Comparison of ENCODE assay signal across 8 cellular contexts in the genomic region with DNA sequence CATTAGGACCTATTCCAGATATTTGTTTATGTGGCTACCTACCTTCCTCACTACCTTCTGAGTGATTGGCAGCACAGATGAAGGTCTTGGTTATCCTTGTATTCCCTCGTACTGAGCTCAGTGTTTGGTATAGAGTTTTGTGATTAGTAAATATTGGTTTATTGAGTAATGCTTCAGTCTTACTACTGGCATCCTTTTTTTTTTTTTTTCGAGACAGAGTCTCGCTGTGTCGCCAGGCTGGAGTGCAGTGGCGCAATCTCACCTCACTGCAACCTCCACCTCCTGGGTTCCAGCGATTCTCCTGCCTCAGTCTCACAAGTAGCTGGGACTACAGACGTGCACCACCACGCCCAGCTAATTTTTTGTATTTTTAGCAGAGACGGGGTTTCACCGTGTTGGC. TPM values are rescaled to one million over a fixed set of nuclear protein-coding genes. Genes with fewer than 3 reads are reported as not detected.
DNase-seq lines count a peak whose midpoint lies in the region; ATAC-seq, FAIRE-seq and TF ChIP-seq lines count a peak whose summit lies in the region.
"Not testable (repeated sequence)": the region's sequence is repeated elsewhere in the genome, so short reads cannot be mapped to it uniquely, and the experiment has no call there.
"Had no signal": no experiment of that assay in that cellular context is flagged by ENCODE, and none has a peak within 500 bp of the region (broad histone marks: within the 10 kb centered on the region; RNA-seq: fewer than 3 reads in every experiment).

No MANE protein-coding gene starts in this region.

- H4K20me1 ChIP-seq in PC-3 (ENCODE audit: low read length); HepG2 (ENCODE audit: insufficient read depth, low read length): not testable (repeated sequence)

- H3K4me2 ChIP-seq in A549, result peak overlapping the region; percentile 47
- H3K4me2 ChIP-seq in PC-3 (ENCODE audit: low read length); HepG2 (ENCODE audit: low read depth, low read length): not testable (repeated sequence)

- BruUV-seq in PC-3 (replicated peaks; lab: Mats Ljungman, UMichigan); HepG2 (replicated peaks; lab: Mats Ljungman, UMichigan): not testable (repeated sequence)

- POLR2A ChIA-PET in A549 (lab: Yijun Ruan, JAX); PC-3 (lab: Charles Lee; ENCODE audit: unreplicated experiment); HepG2 (lab: Yijun Ruan, JAX): not testable (repeated sequence)

- TF ChIP-seq CTCF in A549 (IDR thresholded peaks at IDR 0.05); PC-3 (conservative IDR thresholded peaks at IDR 0.05; ENCODE audit: low read depth, low read length); endothelial cell (IDR thresholded peaks at IDR 0.05; ENCODE audit: unreplicated experiment); HepG2 (CRISPR knock-in tag; IDR thresholded peaks at IDR 0.05); right lobe of liver (IDR thresholded peaks at IDR 0.05); upper lobe of right lung (IDR thresholded peaks at IDR 0.05): not testable (repeated sequence)

- TF ChIP-seq RAD21 in A549 (conservative IDR thresholded peaks at IDR 0.05 in 1 of 2, IDR thresholded peaks at IDR 0.05 in 1 of 2); HepG2 (CRISPR knock-in tag; IDR thresholded peaks at IDR 0.05): not testable (repeated sequence)

- 45% methylated on average over 10 of the region's 10 CpGs for WGBS in A549 (ENCODE audit: missing lambda C conversion rate)
- under 1% methylated on average over 10 of the region's 10 CpGs for WGBS in HepG2 (ENCODE audit: low lambda C conversion rate)
- WGBS in right lobe of liver (ENCODE audit: insufficient coverage, low coverage, low lambda C conversion rate, missing lambda C conversion rate), result 34% methylated on average over 10 of the region's 10 CpGs

- H2AFZ ChIP-seq in PC-3 (ENCODE audit: low read length); HepG2 (ENCODE audit: low read length): not testable (repeated sequence)

- not testable (repeated sequence) for H3K4me3 ChIP-seq in A549; PC-3 (ENCODE audit: low read length); HepG2 (replicated peaks in 1 of 3; ENCODE audit: insufficient read depth in 1 of 3, low read depth in 2 of 3, low read length in 3 of 3); right lobe of liver; upper lobe of right lung

- H3K36me3 Mint-ChIP-seq in endothelial cell (ENCODE audit: low read depth, unreplicated experiment), result not testable (repeated sequence)

- H3F3A ChIP-seq in PC-3 (ENCODE audit: low read length, unreplicated experiment), result not testable (repeated sequence)

- not testable (repeated sequence) for TF ChIP-seq POLR2A in A549 (IDR thresholded peaks at IDR 0.05; ENCODE audit: low read length); HepG2 (IDR thresholded peaks at IDR 0.05; ENCODE audit: insufficient read depth in 1 of 2, low read depth in 2 of 2, low read length in 2 of 2); right lobe of liver (IDR thresholded peaks at IDR 0.05)

- H3K27ac Mint-ChIP-seq in endothelial cell (ENCODE audit: unreplicated experiment), result peak overlapping the region; percentile 9

- not testable (repeated sequence) for ATAC-seq in A549, PC-3
- ATAC-seq in HepG2, result peak; percentile 67; the same call in 2 of the 3 replicates
- ATAC-seq in right lobe of liver, result peak; percentile 77 to 92 (median 86)
- peak; percentile 29 for ATAC-seq in upper lobe of right lung

- not testable (repeated sequence) for H3K79me2 ChIP-seq in PC-3 (ENCODE audit: low read length); HepG2 (ENCODE audit: insufficient read depth, low read length)

- H3K27ac ChIP-seq in A549, result peak overlapping the region in 1 of 2 experiments; percentile 60; a peak in 3 of 6 replicates
- not testable (repeated sequence) for H3K27ac ChIP-seq in PC-3 (ENCODE audit: low read length); HepG2 (ENCODE audit: extremely low read length, insufficient read depth, low read length); right lobe of liver; upper lobe of right lung

- not testable (repeated sequence) for H3K9me3 Mint-ChIP-seq in endothelial cell (ENCODE audit: unreplicated experiment)

- peaks cover 61% of the 10 kb centered on the region for H3K4me1 ChIP-seq in A549
- peaks cover 22% of the 10 kb centered on the region for H3K4me1 ChIP-seq in PC-3 (ENCODE audit: insufficient read depth, low read length)
- not testable (repeated sequence) for H3K4me1 ChIP-seq in HepG2 (ENCODE audit: insufficient read depth, low read length); right lobe of liver
- H3K4me1 ChIP-seq in upper lobe of right lung, result peaks cover 10% of the 10 kb centered on the region

- CTCF ChIA-PET in A549 (lab: Yijun Ruan, JAX), result interaction anchor here (2.8 kb wide), 1 partner anchor 9 kb away, joined by 10 read pairs; no protein-coding TSS in a partner anchor
- CTCF ChIA-PET in PC-3 (lab: Charles Lee); HepG2 (lab: Yijun Ruan, JAX; ENCODE audit: low intra/inter-chr PET ratio, low total read pairs): not testable (repeated sequence)

- peaks cover 40% of the 10 kb centered on the region for H3K4me1 Mint-ChIP-seq in endothelial cell (ENCODE audit: unreplicated experiment)

- H3K36me3 ChIP-seq in PC-3 (ENCODE audit: low read depth, low read length); HepG2 (replicated peaks in 1 of 2; ENCODE audit: control insufficient read depth in 1 of 2, insufficient read depth in 2 of 2, low read length in 2 of 2); right lobe of liver; upper lobe of right lung: not testable (repeated sequence)

- not testable (repeated sequence) for H3K9me2 ChIP-seq in PC-3 (replicated peaks; ENCODE audit: low read length)

- not testable (repeated sequence) for H3K4me3 Mint-ChIP-seq in endothelial cell (ENCODE audit: unreplicated experiment)

- not testable (repeated sequence) for H3K27me3 ChIP-seq in PC-3 (ENCODE audit: low read length); HepG2 (ENCODE audit: control insufficient read depth in 1 of 2, insufficient read depth in 2 of 2, low read length in 2 of 2); right lobe of liver; upper lobe of right lung

- in situ Hi-C loops in HepG2 (cut with HindIII; ENCODE audit: extremely low pct_ligation_motif_present, low pct_unique_long_range_greater_than_20kb), result not testable (repeated sequence)

- H3K9me3 ChIP-seq in A549; PC-3 (ENCODE audit: low read length); HepG2 (ENCODE audit: low read length); right lobe of liver; upper lobe of right lung: not testable (repeated sequence)

- DNase-seq in A549 (ENCODE audit: low read depth in 1 of 2, low spot score in 1 of 2) (peak in 1 of 2 experiments; percentile 9), HuH-7 (ENCODE audit: low spot score) (peak; percentile 30), PC-3 (peak; percentile 27), HepG2 (ENCODE audit: low spot score) (peak; percentile 2), right lobe of liver (peak; percentile 45 to 70 (median 46)), upper lobe of right lung (peak; percentile 65)
- DNase-seq in endothelial cell (ENCODE audit: low spot score), result not testable (repeated sequence)

- not testable (repeated sequence) for FAIRE-seq in A549 (lab: Jason Lieb, UNC); HepG2 (lab: Jason Lieb, UNC)

- not testable (repeated sequence) for TF ChIP-seq EP300 in A549 (IDR thresholded peaks at IDR 0.05); HepG2 (IDR thresholded peaks at IDR 0.05; ENCODE audit: low read depth in 2 of 2, low read length in 2 of 2); HepG2 (CRISPR knock-in tag; IDR thresholded peaks at IDR 0.05; ENCODE audit: borderline replicate concordance)

- not testable (repeated sequence) for H3K9ac ChIP-seq in PC-3 (ENCODE audit: low read length); HepG2 (ENCODE audit: insufficient read depth, low read depth, low read length)

- intact Hi-C loops in PC-3 (cut with micrococcal nuclease); HepG2 (cut with micrococcal nuclease; ENCODE audit: unreplicated experiment); right lobe of liver (cut with DNase I); upper lobe of right lung (cut with DNase I): not testable (repeated sequence)

- H3K27me3 Mint-ChIP-seq in endothelial cell (ENCODE audit: unreplicated experiment), result not testable (repeated sequence)

RNA-seq across cellular contexts. Expression of a gene that starts 45.7 kb away (rescaled TPM):
- polyA plus RNA-seq in A549 (2011; rRNA removed) (4.1 TPM in 2 replicates), A549 (2017; fragmentation: RNase III; extraction: RNeasy Plus Mini Kit Qiagen cat#74134 plus additional on column Dnase treatment) (0.66 to 1.4 TPM (median 0.92 TPM) in 3 replicates), HepG2 (2011; rRNA removed) (not detected in 2 replicates)
- 0.87 and 1.1 TPM in 2 replicates for polyA plus RNA-seq in A549 (2012; cell fraction: cytosol; rRNA removed)
- polyA plus RNA-seq in A549 (2012; cell fraction: nucleus; rRNA removed), result 1.2 and 2.1 TPM in 2 replicates
- polyA minus RNA-seq in A549 (2011; rRNA and poly(A)+ RNA removed), result 27.5 and 32.3 TPM in 2 replicates
- total RNA-seq in PC-3 (2014; rRNA removed) (5.4 and 13.5 TPM in 2 replicates), endothelial cell (ENCODE audit: unreplicated experiment) (30.9 TPM), HepG2 (2016; rRNA removed; fragmentation: Illumina TruSeq; extraction: Trizol) (not detected in 2 replicates), right lobe of liver (10 to 100 TPM in 2 of 6 experiments, 1 to 10 TPM in 4; 6.3 to 11.5 (median 8.3) TPM), upper lobe of right lung (85.9 TPM)
- total RNA-seq in HepG2 (2016; cell fraction: cytosol; rRNA removed; fragmentation: Illumina TruSeq; extraction: Trizol; ENCODE audit: low read depth), result not detected in 2 replicates
- 0.02 TPM in 1 of 2 replicates, not detected in the other for total RNA-seq in HepG2 (2016; cell fraction: insoluble cytoplasmic fraction; rRNA removed; fragmentation: Illumina TruSeq; extraction: Trizol)
- not detected in 2 replicates for total RNA-seq in HepG2 (2016; cell fraction: membrane; rRNA removed; fragmentation: Illumina TruSeq; extraction: Trizol)
- not detected in 2 replicates for total RNA-seq in HepG2 (2016; cell fraction: nucleus; rRNA removed; fragmentation: Illumina TruSeq; extraction: Trizol)
- 0.05 TPM in 1 of 2 replicates, not detected in the other for polyA plus RNA-seq in HepG2 (2011; cell fraction: cytosol; rRNA removed)
- polyA plus RNA-seq in HepG2 (2011; cell fraction: nucleus; rRNA removed), result not detected in 2 replicates
- 0.05 TPM in 1 of 2 replicates, not detected in the other for polyA plus RNA-seq in HepG2 (2012)
- not detected in 2 replicates for polyA plus RNA-seq in HepG2 (2016; cell fraction: cytosol; fragmentation: Illumina TruSeq; extraction: Trizol; ENCODE audit: low read depth)
- not detected in 2 replicates for polyA plus RNA-seq in HepG2 (2016; cell fraction: insoluble cytoplasmic fraction; fragmentation: Illumina TruSeq; extraction: Trizol; ENCODE audit: low read depth)
- polyA plus RNA-seq in HepG2 (2016; cell fraction: membrane; fragmentation: Illumina TruSeq; extraction: Trizol; ENCODE audit: low read depth), result not detected in 2 replicates
- not detected in 2 replicates for polyA plus RNA-seq in HepG2 (2016; cell fraction: nucleus; fragmentation: Illumina TruSeq; extraction: Trizol; ENCODE audit: insufficient read depth, low read depth)
- 18.6 TPM in 1 of 2 replicates, not detected in the other for polyA minus RNA-seq in HepG2 (2011; rRNA and poly(A)+ RNA removed; ENCODE audit: low replicate concordance)
- not detected in 2 replicates for polyA minus RNA-seq in HepG2 (2011; cell fraction: cytosol; rRNA and poly(A)+ RNA removed)
- 0.50 and 0.52 TPM in 2 replicates for polyA minus RNA-seq in HepG2 (2011; cell fraction: nucleus; rRNA and poly(A)+ RNA removed)
- polyA plus RNA-seq: CD14-positive monocyte had no signal
